In genomic region chr3:195337747-195338146, GRCh38 we compare ENCODE assay signal across 19 cellular contexts.
DNase-seq lines count a peak whose midpoint lies in the region; ATAC-seq and TF ChIP-seq lines count a peak whose summit lies in the region.
"Had no signal": no experiment of that assay in that cellular context is flagged by ENCODE, and none has a peak within 500 bp of the region (broad histone marks: within the 10 kb centered on the region; RNA-seq: fewer than 3 reads in every experiment).

No MANE protein-coding gene starts in this region.

- CTCF ChIA-PET in WTC11 (lab: Charles Lee), result interaction anchor here (0.6 to 1.5 kb wide), 2 partner anchors 11 to 67 kb away, joined by 7 to 8 read pairs; partner anchors contain the start of gene XXYLT1

- H3K4me1 Mint-ChIP-seq in activated CD4-positive, alpha-beta T cell treated with anti-CD3 and anti-CD28 coated beads, Interleukin-2, amount 10 ng/mL, durations not matched to agents 24 days and 14 days, result peaks cover under 1% of the 10 kb centered on the region
- peaks cover 4% of the 10 kb centered on the region for H3K4me1 Mint-ChIP-seq in WTC11

- no peak for TF ChIP-seq EP300 in transverse colon (IDR thresholded peaks at IDR 0.05; ENCODE audit: low read depth)

- no peaks in the 10 kb centered on the region for H3K4me1 ChIP-seq in transverse colon
- H3K4me1 ChIP-seq: BE2C had no signal

- in situ Hi-C loops in transverse colon (cut with MboI; ENCODE audit: low pct_ligation_motif_present in 1 of 4, low pct_unique_long_range_greater_than_20kb in 1 of 4, low sequenced_read_pairs in 3 of 4), result no loop called here

- no peak for TF ChIP-seq POLR2A in transverse colon (IDR thresholded peaks at IDR 0.05)
- TF ChIP-seq POLR2A in GM18505 (IDR thresholded peaks at IDR 0.05; ENCODE audit: borderline replicate concordance, extremely low read depth, insufficient read depth, insufficient read length), result no peak

- no peaks in the 10 kb centered on the region for H3K9me3 Mint-ChIP-seq in activated CD4-positive, alpha-beta T cell treated with anti-CD3 and anti-CD28 coated beads, Interleukin-2, amount 10 ng/mL, durations not matched to agents 24 days and 14 days
- no peaks in the 10 kb centered on the region for H3K9me3 Mint-ChIP-seq in WTC11
- H3K9me3 Mint-ChIP-seq: CD4-positive, alpha-beta T cell; HFFc6 had no signal

- DNase-seq in activated CD4-positive, alpha-beta T cell treated with anti-CD3 and anti-CD28 coated beads, Interleukin-2, amount 10 ng/mL, durations not matched to agents 24 days and 14 days, result no peak
- no peak for DNase-seq in activated CD4-positive, alpha-beta T cell treated with anti-CD3 and anti-CD28 coated beads for 4 hours
- DNase-seq in WTC11 (ENCODE audit: low spot score) (peak; percentile 60), iPS-NIHi7 (ENCODE audit: extremely low spot score) (peak; percentile 26), transverse colon (peak; percentile 67)
- DNase-seq: 8988T; BE2C; CD4-positive, alpha-beta T cell; HFFc6; IMR-90; MV-4-11; NCI-H1417 treated with DMSO at 0.1 percent for 48 hours; NCI-H1930; NCI-H446; NCI-H69; SIG-M5 had no signal

- no peak overlapping the region for H3K27ac ChIP-seq in transverse colon

- peaks cover 16% of the 10 kb centered on the region for H3K36me3 Mint-ChIP-seq in activated CD4-positive, alpha-beta T cell treated with anti-CD3 and anti-CD28 coated beads, Interleukin-2, amount 10 ng/mL, durations not matched to agents 24 days and 14 days (ENCODE audit: low read depth)
- H3K36me3 Mint-ChIP-seq in WTC11, result peaks cover 6% of the 10 kb centered on the region

- no peaks in the 10 kb centered on the region for H3K27me3 Mint-ChIP-seq in activated CD4-positive, alpha-beta T cell treated with anti-CD3 and anti-CD28 coated beads, Interleukin-2, amount 10 ng/mL, durations not matched to agents 24 days and 14 days
- H3K27me3 Mint-ChIP-seq in WTC11 (ENCODE audit: low read depth), result no peaks in the 10 kb centered on the region
- H3K27me3 Mint-ChIP-seq: CD4-positive, alpha-beta T cell had no signal

- POLR2A ChIA-PET in WTC11 (lab: Charles Lee), result no interaction called here

- WGBS in transverse colon (ENCODE audit: low coverage in 1 of 2), 2 donors, result 83 to 92% methylated on average over 6 to 8 of the region's 8 CpGs

- no peak overlapping the region for H3K4me3 ChIP-seq in transverse colon

- peaks cover 0 to 29% (median 2%) of the 10 kb centered on the region in 4 donors for H3K36me3 ChIP-seq in transverse colon

- peak; percentile 99 for ATAC-seq in WTC11
- no peak for ATAC-seq in GM18505 (IDR thresholded peaks at IDR 0.05; ENCODE audit: unreplicated experiment)
- no peak for ATAC-seq in HG03139 (IDR thresholded peaks at IDR 0.05; ENCODE audit: unreplicated experiment)
- ATAC-seq in HG03342 (IDR thresholded peaks at IDR 0.05; ENCODE audit: unreplicated experiment), result no peak

- no peak overlapping the region for H3K4me3 Mint-ChIP-seq in activated CD4-positive, alpha-beta T cell treated with anti-CD3 and anti-CD28 coated beads, Interleukin-2, amount 10 ng/mL, durations not matched to agents 24 days and 14 days
- H3K4me3 Mint-ChIP-seq in WTC11, result no peak overlapping the region
- H3K4me3 Mint-ChIP-seq: CD4-positive, alpha-beta T cell; HFFc6 had no signal

- intact Hi-C loops in activated CD4-positive, alpha-beta T cell treated with anti-CD3 and anti-CD28 coated beads, Interleukin-2, amount 10 ng/mL, durations not matched to agents 24 days and 14 days (cut with micrococcal nuclease), result no loop called here
- intact Hi-C loops in transverse colon (cut with DNase I; ENCODE audit: low total_unique reads), result no loop called here

- H3K27ac Mint-ChIP-seq in activated CD4-positive, alpha-beta T cell treated with anti-CD3 and anti-CD28 coated beads, Interleukin-2, amount 10 ng/mL, durations not matched to agents 24 days and 14 days, result peak overlapping the region; percentile 39
- H3K27ac Mint-ChIP-seq in WTC11, result peak overlapping the region; percentile 38; the same call in 1 of the 2 replicates
- H3K27ac Mint-ChIP-seq: HFFc6 had no signal

- TF ChIP-seq CTCF in WTC11 (IDR thresholded peaks at IDR 0.05) (no peak), transverse colon (IDR thresholded peaks at IDR 0.05) (no peak)

- no peaks in the 10 kb centered on the region for H3K27me3 ChIP-seq in transverse colon
- H3K27me3 ChIP-seq: BE2C had no signal

- no peaks in the 10 kb centered on the region for H3K9me3 ChIP-seq in transverse colon
- H3K9me3 ChIP-seq: BE2C had no signal

TF ChIP-seq in WTC11, 78 proteins besides CTCF, POLR2A, EP300 and RAD21 (continues in another document):
- no peak for TF ChIP-seq NFYB (CRISPR knock-in tag; conservative IDR thresholded peaks at IDR 0.05; ENCODE audit: low read depth)
- TF ChIP-seq, protein P1, sequence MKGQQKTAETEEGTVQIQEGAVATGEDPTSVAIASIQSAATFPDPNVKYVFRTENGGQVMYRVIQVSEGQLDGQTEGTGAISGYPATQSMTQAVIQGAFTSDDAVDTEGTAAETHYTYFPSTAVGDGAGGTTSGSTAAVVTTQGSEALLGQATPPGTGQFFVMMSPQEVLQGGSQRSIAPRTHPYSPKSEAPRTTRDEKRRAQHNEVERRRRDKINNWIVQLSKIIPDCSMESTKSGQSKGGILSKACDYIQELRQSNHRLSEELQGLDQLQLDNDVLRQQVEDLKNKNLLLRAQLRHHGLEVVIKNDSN (CRISPR knock-in tag; IDR thresholded peaks at IDR 0.05), result no peak
- TF ChIP-seq, protein P2, sequence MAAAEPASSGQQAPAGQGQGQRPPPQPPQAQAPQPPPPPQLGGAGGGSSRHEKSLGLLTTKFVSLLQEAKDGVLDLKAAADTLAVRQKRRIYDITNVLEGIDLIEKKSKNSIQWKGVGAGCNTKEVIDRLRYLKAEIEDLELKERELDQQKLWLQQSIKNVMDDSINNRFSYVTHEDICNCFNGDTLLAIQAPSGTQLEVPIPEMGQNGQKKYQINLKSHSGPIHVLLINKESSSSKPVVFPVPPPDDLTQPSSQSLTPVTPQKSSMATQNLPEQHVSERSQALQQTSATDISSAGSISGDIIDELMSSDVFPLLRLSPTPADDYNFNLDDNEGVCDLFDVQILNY (CRISPR knock-in tag; IDR thresholded peaks at IDR 0.05), result no peak
- TF ChIP-seq CREM (CRISPR knock-in tag; IDR thresholded peaks at IDR 0.05), result no peak
- no peak for TF ChIP-seq AFF4 (CRISPR knock-in tag; IDR thresholded peaks at IDR 0.05; ENCODE audit: borderline replicate concordance)
- no peak for TF ChIP-seq GTF2I (CRISPR knock-in tag; conservative IDR thresholded peaks at IDR 0.05)
- TF ChIP-seq PRDM15 (CRISPR knock-in tag; IDR thresholded peaks at IDR 0.05), result no peak
- TF ChIP-seq GRHL2 (CRISPR knock-in tag; IDR thresholded peaks at IDR 0.05; ENCODE audit: insufficient replicate concordance, severe bottlenecking), result no peak
- no peak for TF ChIP-seq IRF2 (CRISPR knock-in tag; IDR thresholded peaks at IDR 0.05; ENCODE audit: borderline replicate concordance, low read depth)
- TF ChIP-seq ETV6 (CRISPR knock-in tag; IDR thresholded peaks at IDR 0.05), result no peak

Comparison
In these comparisons a context has a peak if more than half of its experiments do, and no peak if none do; other contexts are left out.
1. DNase-seq: peak in WTC11 (single experiment), iPS-NIHi7 (single experiment) and transverse colon (single experiment); none in activated CD4-positive, alpha-beta T cell treated with anti-CD3 and anti-CD28 coated beads, Interleukin-2, amount 10 ng/mL, durations not matched to agents 24 days and 14 days (single experiment) and activated CD4-positive, alpha-beta T cell treated with anti-CD3 and anti-CD28 coated beads for 4 hours (0 of 2).